In the genomic region with DNA sequence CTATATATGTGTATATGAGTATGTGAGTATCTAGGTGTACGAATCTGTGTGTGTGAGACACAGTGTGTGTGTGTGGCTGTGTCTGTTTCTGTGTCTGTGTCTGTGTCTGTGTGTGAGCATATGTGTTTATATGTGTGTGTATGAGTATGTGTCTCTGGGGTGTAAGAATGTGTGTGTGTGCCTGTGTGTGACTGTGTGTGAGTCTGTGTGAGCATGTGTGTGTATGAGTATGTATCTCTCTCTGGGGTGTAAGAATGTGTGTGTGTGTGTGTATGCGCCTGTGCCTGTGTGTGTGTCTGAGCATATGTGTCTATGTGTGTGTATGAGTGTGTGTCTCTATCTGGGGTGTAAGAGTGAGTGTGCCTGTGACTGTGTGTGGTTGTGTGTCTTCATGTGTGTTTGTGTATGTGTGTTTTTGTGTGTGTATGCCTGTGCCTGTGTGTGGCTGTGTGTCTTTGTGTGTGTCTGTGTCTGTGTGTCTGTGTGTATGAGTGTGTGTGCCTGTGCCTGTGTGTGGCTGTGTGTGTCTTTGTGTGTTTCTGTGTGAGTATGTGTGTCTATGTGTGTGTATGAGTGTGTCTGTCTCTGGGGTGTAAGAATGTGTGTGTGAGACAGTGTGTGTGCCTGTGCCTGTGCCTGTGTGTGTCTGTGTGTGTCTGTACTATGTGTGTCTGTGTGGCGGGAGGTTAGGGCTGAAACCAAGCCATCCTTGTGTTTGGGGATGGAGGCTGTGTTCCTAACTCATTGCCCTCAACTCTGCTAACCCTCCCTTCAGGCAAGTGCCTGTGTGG, we compare ENCODE assay signal across 3 cellular contexts.
TF ChIP-seq lines count a peak whose summit lies in the region.

No MANE protein-coding gene starts in this region.

TF ChIP-seq in A549, 52 proteins besides CTCF, POLR2A, EP300 and RAD21:
- TF ChIP-seq JUNB (IDR thresholded peaks at IDR 0.05): no peak

TF ChIP-seq in HEK293, 187 proteins besides CTCF, POLR2A, EP300 and RAD21 (continues in another document):
- TF ChIP-seq ZNF473 (tag by site-specific recombination; IDR thresholded peaks at IDR 0.05) (0 out of 2 replicates have a peak, but pooled peaks have one; percentile 50), ZNF792 (tag by site-specific recombination; IDR thresholded peaks at IDR 0.05) (0 out of 2 replicates have a peak, but pooled peaks have one; percentile 19), ZNF776 (tag by site-specific recombination; IDR thresholded peaks at IDR 0.05; ENCODE audit: borderline replicate concordance) (0 out of 2 replicates have a peak, but pooled peaks have one; percentile 7), ZNF777 (tag by site-specific recombination; IDR thresholded peaks at IDR 0.05; ENCODE audit: borderline replicate concordance) (peak; percentile 25; the same call in 1 of the 2 replicates), KLF10 (tag by site-specific recombination; IDR thresholded peaks at IDR 0.05) (no peak), YY2 (tag by site-specific recombination; IDR thresholded peaks at IDR 0.05) (peak; percentile 53), ZBTB20 (tag by site-specific recombination; IDR thresholded peaks at IDR 0.05) (peak; percentile 27; the same call in 1 of the 2 replicates), ZNF311 (tag by site-specific recombination; IDR thresholded peaks at IDR 0.05; ENCODE audit: borderline replicate concordance) (0 out of 2 replicates have a peak, but pooled peaks have one; percentile 2), ZNF248 (tag by site-specific recombination; IDR thresholded peaks at IDR 0.05) (peak; percentile 68; the same call in 1 of the 2 replicates), ZNF133 (tag by site-specific recombination; IDR thresholded peaks at IDR 0.05) (peak; percentile 32; the same call in 1 of the 2 replicates)
- TF ChIP-seq, protein P1, sequence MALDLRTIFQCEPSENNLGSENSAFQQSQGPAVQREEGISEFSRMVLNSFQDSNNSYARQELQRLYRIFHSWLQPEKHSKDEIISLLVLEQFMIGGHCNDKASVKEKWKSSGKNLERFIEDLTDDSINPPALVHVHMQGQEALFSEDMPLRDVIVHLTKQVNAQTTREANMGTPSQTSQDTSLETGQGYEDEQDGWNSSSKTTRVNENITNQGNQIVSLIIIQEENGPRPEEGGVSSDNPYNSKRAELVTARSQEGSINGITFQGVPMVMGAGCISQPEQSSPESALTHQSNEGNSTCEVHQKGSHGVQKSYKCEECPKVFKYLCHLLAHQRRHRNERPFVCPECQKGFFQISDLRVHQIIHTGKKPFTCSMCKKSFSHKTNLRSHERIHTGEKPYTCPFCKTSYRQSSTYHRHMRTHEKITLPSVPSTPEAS (tag by site-specific recombination; IDR thresholded peaks at IDR 0.05): peak; percentile 86
- TF ChIP-seq, protein P2, sequence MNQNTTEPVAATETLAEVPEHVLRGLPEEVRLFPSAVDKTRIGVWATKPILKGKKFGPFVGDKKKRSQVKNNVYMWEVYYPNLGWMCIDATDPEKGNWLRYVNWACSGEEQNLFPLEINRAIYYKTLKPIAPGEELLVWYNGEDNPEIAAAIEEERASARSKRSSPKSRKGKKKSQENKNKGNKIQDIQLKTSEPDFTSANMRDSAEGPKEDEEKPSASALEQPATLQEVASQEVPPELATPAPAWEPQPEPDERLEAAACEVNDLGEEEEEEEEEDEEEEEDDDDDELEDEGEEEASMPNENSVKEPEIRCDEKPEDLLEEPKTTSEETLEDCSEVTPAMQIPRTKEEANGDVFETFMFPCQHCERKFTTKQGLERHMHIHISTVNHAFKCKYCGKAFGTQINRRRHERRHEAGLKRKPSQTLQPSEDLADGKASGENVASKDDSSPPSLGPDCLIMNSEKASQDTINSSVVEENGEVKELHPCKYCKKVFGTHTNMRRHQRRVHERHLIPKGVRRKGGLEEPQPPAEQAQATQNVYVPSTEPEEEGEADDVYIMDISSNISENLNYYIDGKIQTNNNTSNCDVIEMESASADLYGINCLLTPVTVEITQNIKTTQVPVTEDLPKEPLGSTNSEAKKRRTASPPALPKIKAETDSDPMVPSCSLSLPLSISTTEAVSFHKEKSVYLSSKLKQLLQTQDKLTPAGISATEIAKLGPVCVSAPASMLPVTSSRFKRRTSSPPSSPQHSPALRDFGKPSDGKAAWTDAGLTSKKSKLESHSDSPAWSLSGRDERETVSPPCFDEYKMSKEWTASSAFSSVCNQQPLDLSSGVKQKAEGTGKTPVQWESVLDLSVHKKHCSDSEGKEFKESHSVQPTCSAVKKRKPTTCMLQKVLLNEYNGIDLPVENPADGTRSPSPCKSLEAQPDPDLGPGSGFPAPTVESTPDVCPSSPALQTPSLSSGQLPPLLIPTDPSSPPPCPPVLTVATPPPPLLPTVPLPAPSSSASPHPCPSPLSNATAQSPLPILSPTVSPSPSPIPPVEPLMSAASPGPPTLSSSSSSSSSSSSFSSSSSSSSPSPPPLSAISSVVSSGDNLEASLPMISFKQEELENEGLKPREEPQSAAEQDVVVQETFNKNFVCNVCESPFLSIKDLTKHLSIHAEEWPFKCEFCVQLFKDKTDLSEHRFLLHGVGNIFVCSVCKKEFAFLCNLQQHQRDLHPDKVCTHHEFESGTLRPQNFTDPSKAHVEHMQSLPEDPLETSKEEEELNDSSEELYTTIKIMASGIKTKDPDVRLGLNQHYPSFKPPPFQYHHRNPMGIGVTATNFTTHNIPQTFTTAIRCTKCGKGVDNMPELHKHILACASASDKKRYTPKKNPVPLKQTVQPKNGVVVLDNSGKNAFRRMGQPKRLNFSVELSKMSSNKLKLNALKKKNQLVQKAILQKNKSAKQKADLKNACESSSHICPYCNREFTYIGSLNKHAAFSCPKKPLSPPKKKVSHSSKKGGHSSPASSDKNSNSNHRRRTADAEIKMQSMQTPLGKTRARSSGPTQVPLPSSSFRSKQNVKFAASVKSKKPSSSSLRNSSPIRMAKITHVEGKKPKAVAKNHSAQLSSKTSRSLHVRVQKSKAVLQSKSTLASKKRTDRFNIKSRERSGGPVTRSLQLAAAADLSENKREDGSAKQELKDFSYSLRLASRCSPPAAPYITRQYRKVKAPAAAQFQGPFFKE (tag by site-specific recombination; IDR thresholded peaks at IDR 0.05; ENCODE audit: borderline replicate concordance): no peak
- TF ChIP-seq, protein P3, sequence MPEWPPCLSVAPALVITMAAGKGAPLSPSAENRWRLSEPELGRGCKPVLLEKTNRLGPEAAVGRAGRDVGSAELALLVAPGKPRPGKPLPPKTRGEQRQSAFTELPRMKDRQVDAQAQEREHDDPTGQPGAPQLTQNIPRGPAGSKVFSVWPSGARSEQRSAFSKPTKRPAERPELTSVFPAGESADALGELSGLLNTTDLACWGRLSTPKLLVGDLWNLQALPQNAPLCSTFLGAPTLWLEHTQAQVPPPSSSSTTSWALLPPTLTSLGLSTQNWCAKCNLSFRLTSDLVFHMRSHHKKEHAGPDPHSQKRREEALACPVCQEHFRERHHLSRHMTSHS (tag by site-specific recombination; IDR thresholded peaks at IDR 0.05): peak; percentile 7; the same call in 1 of the 2 replicates
- TF ChIP-seq, protein P4, sequence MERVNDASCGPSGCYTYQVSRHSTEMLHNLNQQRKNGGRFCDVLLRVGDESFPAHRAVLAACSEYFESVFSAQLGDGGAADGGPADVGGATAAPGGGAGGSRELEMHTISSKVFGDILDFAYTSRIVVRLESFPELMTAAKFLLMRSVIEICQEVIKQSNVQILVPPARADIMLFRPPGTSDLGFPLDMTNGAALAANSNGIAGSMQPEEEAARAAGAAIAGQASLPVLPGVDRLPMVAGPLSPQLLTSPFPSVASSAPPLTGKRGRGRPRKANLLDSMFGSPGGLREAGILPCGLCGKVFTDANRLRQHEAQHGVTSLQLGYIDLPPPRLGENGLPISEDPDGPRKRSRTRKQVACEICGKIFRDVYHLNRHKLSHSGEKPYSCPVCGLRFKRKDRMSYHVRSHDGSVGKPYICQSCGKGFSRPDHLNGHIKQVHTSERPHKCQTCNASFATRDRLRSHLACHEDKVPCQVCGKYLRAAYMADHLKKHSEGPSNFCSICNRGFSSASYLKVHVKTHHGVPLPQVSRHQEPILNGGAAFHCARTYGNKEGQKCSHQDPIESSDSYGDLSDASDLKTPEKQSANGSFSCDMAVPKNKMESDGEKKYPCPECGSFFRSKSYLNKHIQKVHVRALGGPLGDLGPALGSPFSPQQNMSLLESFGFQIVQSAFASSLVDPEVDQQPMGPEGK (tag by site-specific recombination; IDR thresholded peaks at IDR 0.05): no peak

TF ChIP-seq in GM12878, 131 proteins besides CTCF, POLR2A, EP300 and RAD21:
- no peak for TF ChIP-seq PAX5 (IDR thresholded peaks at IDR 0.05; ENCODE audit: borderline replicate concordance, low read depth, low read length)
- TF ChIP-seq RBBP5 (conservative IDR thresholded peaks at IDR 0.05): no peak
- no peak for TF ChIP-seq NRF1 (conservative IDR thresholded peaks at IDR 0.05; ENCODE audit: low read depth, low read length)
- TF ChIP-seq, protein P5, sequence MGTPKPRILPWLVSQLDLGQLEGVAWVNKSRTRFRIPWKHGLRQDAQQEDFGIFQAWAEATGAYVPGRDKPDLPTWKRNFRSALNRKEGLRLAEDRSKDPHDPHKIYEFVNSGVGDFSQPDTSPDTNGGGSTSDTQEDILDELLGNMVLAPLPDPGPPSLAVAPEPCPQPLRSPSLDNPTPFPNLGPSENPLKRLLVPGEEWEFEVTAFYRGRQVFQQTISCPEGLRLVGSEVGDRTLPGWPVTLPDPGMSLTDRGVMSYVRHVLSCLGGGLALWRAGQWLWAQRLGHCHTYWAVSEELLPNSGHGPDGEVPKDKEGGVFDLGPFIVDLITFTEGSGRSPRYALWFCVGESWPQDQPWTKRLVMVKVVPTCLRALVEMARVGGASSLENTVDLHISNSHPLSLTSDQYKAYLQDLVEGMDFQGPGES (IDR thresholded peaks at IDR 0.05): no peak
- TF ChIP-seq, protein P6, sequence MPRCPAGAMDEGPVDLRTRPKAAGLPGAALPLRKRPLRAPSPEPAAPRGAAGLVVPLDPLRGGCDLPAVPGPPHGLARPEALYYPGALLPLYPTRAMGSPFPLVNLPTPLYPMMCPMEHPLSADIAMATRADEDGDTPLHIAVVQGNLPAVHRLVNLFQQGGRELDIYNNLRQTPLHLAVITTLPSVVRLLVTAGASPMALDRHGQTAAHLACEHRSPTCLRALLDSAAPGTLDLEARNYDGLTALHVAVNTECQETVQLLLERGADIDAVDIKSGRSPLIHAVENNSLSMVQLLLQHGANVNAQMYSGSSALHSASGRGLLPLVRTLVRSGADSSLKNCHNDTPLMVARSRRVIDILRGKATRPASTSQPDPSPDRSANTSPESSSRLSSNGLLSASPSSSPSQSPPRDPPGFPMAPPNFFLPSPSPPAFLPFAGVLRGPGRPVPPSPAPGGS (IDR thresholded peaks at IDR 0.05; ENCODE audit: borderline replicate concordance, insufficient read depth, low read depth, low read length, poor library complexity, severe bottlenecking): peak; percentile 77
TF ChIP-seq in GM12878: peak in this region for 1.
